In the genomic region with DNA sequence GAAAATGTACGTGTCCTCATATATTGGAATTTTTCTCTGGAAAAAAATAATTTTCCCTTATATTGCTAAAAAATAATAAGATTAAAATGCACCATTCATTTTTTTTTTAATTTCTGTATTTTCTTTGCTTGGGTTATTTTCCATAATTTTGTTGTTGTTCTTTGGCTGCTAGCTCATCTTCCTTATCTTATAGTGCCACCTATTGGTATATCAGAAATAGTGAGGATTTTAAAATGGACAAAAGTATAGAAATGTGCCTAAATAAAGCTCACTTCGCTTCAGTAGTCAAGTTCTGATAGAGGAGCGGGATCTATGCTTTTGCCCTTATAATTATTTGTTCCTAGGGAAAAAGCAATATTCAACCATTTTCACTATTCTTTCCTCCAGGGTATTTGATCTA, we compare ENCODE assay signal across 12 cellular contexts.
DNase-seq lines count a peak whose midpoint lies in the region; ATAC-seq and TF ChIP-seq lines count a peak whose summit lies in the region.
"Had no signal": no experiment of that assay in that cellular context is flagged by ENCODE, and none has a peak within 500 bp of the region (broad histone marks: within the 10 kb centered on the region; RNA-seq: fewer than 3 reads in every experiment).

No MANE protein-coding gene starts in this region.

- no peaks in the 10 kb centered on the region for H3K27me3 ChIP-seq in H7 (ENCODE audit: control insufficient read depth, insufficient read depth, low read length)

- ATAC-seq in HG02623 (IDR thresholded peaks at IDR 0.05; ENCODE audit: unreplicated experiment) (no peak), GM21576 (IDR thresholded peaks at IDR 0.05; ENCODE audit: unreplicated experiment) (no peak)

- no peaks in the 10 kb centered on the region for H3K36me3 ChIP-seq in H7 (replicated peaks; ENCODE audit: control insufficient read depth, insufficient read depth, low read length)

- no peak for DNase-seq in AG09309 (ENCODE audit: low read depth)
- DNase-seq in H7 = peak; percentile 13
- DNase-seq in RWPE1 (ENCODE audit: low spot score) = peak; percentile 0
- DNase-seq in iris pigment epithelial cell (ENCODE audit: low read depth) = peak; percentile 0
- no peak for DNase-seq in stimulated activated CD4-positive, alpha-beta T cell treated with anti-CD3 and anti-CD28 coated beads, Interleukin-2, amount 100 ng/mL, for 24 hours
- no peak for DNase-seq in activated effector memory CD4-positive, alpha-beta T cell treated with Interleukin-2 at 50 U/mL for 16 hours
- DNase-seq: amygdala; Caco-2; foreskin fibroblast; stimulated activated CD4-positive, alpha-beta T cell treated with anti-CD3 and anti-CD28 coated beads, Interleukin-2, amount 100 ng/mL, for 48 hours had no signal

- CTCF ChIA-PET in RWPE1 (lab: Yijun Ruan, JAX) = interaction anchor here (0.6 to 1.4 kb wide), 5 partner anchors 11 to 1291 kb away, joined by 3 to 4 read pairs (median 4); no protein-coding TSS in a partner anchor

- POLR2A ChIA-PET in RWPE1 (lab: Yijun Ruan, JAX; ENCODE audit: low non-redundant PET) = no interaction called here

- TF ChIP-seq CTCF in AG09309 (IDR thresholded peaks at IDR 0.05; ENCODE audit: control insufficient read depth, insufficient read depth, low read depth, low read length, missing control alignments) (peak; percentile 32), RWPE1 (conservative IDR thresholded peaks at IDR 0.05; ENCODE audit: low read depth) (0 out of 2 replicates have a peak, but pooled peaks have one; percentile 19)

- no peak overlapping the region for H3K27ac ChIP-seq in RWPE1

- H3K4me3 ChIP-seq in AG09309 (ENCODE audit: control insufficient read depth, low read depth, low read length) (no peak overlapping the region), H7 (ENCODE audit: insufficient read depth, low read depth, low read length) (no peak overlapping the region)

Comparison
In these comparisons a context has a peak if more than half of its experiments do, and no peak if none do; other contexts are left out.
1. DNase-seq: peak in H7 (single experiment), RWPE1 (single experiment) and iris pigment epithelial cell (single experiment); none in AG09309 (single experiment), stimulated activated CD4-positive, alpha-beta T cell treated with anti-CD3 and anti-CD28 coated beads, Interleukin-2, amount 100 ng/mL, for 24 hours (0 of 2) and activated effector memory CD4-positive, alpha-beta T cell treated with Interleukin-2 at 50 U/mL for 16 hours (single experiment).